Comparison of ENCODE assay signal across 19 cellular contexts in genomic region chr10:77300682-77301081, GRCh38.
"Had no signal": no experiment of that assay in that cellular context is flagged by ENCODE, and none has a peak within 500 bp of the region (broad histone marks: within the 10 kb centered on the region; RNA-seq: fewer than 3 reads in every experiment).

No MANE protein-coding gene starts in this region.

- H3K4me1 ChIP-seq: left ventricle myocardium inferior, prostate gland had no signal

- DNase-seq: activated CD4-positive, alpha-beta memory T cell treated with anti-CD3 and anti-CD28 coated beads for 36 hours; activated CD4-positive, alpha-beta T cell treated with anti-CD3 and anti-CD28 coated beads for 4 hours; activated CD4-positive, CD25-positive, alpha-beta regulatory T cell; activated naive CD4-positive, alpha-beta T cell treated with Interleukin-2 at 50 U/mL for 16 hours; activated naive CD8-positive, alpha-beta T cell treated with anti-CD3 and anti-CD28 coated beads for 36 hours; activated T-cell treated with anti-CD3 and anti-CD28 coated beads, Interleukin-2, amount 50 U/mL, for 48 hours; head of caudate nucleus; hypothalamus; left ventricle myocardium inferior; occipital lobe; stimulated activated CD4-positive, alpha-beta T cell treated with anti-CD3 and anti-CD28 coated beads, Interleukin-1b, Interleukin-23, amount 100 ng/mL, for 48 hours; substantia nigra; T-helper 17 cell; tibial artery had no signal

- H3K27ac Mint-ChIP-seq: activated CD4-positive, alpha-beta memory T cell treated with anti-CD3 and anti-CD28 coated beads for 36 hours; activated naive CD8-positive, alpha-beta T cell treated with anti-CD3 and anti-CD28 coated beads for 36 hours; stimulated activated naive CD8-positive, alpha-beta T cell treated with anti-CD3 and anti-CD28 coated beads, Interleukin-15, Interleukin-2, amounts not matched to agents 100 ng/mL and 50 ng/mL, for 24 hours; T-helper 17 cell had no signal

- H3K27ac ChIP-seq: cardiac muscle cell, epithelial cell of prostate, left ventricle myocardium inferior, prostate gland, tibial artery had no signal

- H3K4me3 Mint-ChIP-seq: activated CD4-positive, alpha-beta memory T cell treated with anti-CD3 and anti-CD28 coated beads for 36 hours; activated naive CD8-positive, alpha-beta T cell treated with anti-CD3 and anti-CD28 coated beads for 36 hours; stimulated activated naive CD8-positive, alpha-beta T cell treated with anti-CD3 and anti-CD28 coated beads, Interleukin-15, Interleukin-2, amounts not matched to agents 100 ng/mL and 50 ng/mL, for 24 hours; T-helper 17 cell had no signal

- H3K27me3 ChIP-seq: gastroesophageal sphincter, tibial artery had no signal

- H3K4me1 Mint-ChIP-seq: activated naive CD8-positive, alpha-beta T cell treated with anti-CD3 and anti-CD28 coated beads for 36 hours; T-helper 17 cell had no signal

- H3K4me3 ChIP-seq: cardiac muscle cell, gastroesophageal sphincter, left ventricle myocardium inferior, prostate gland, tibial artery had no signal

- H3K36me3 ChIP-seq: cardiac muscle cell, gastroesophageal sphincter, left ventricle myocardium inferior, prostate gland, tibial artery had no signal

- H3K9me3 ChIP-seq: gastroesophageal sphincter, left ventricle myocardium inferior, prostate gland, tibial artery had no signal

- H3K27me3 Mint-ChIP-seq: activated naive CD8-positive, alpha-beta T cell treated with anti-CD3 and anti-CD28 coated beads for 36 hours; T-helper 17 cell had no signal

- ATAC-seq: gastroesophageal sphincter, T-helper 17 cell had no signal

- H3K36me3 Mint-ChIP-seq: activated CD4-positive, alpha-beta memory T cell treated with anti-CD3 and anti-CD28 coated beads for 36 hours; activated naive CD8-positive, alpha-beta T cell treated with anti-CD3 and anti-CD28 coated beads for 36 hours had no signal
